In the genomic region with DNA sequence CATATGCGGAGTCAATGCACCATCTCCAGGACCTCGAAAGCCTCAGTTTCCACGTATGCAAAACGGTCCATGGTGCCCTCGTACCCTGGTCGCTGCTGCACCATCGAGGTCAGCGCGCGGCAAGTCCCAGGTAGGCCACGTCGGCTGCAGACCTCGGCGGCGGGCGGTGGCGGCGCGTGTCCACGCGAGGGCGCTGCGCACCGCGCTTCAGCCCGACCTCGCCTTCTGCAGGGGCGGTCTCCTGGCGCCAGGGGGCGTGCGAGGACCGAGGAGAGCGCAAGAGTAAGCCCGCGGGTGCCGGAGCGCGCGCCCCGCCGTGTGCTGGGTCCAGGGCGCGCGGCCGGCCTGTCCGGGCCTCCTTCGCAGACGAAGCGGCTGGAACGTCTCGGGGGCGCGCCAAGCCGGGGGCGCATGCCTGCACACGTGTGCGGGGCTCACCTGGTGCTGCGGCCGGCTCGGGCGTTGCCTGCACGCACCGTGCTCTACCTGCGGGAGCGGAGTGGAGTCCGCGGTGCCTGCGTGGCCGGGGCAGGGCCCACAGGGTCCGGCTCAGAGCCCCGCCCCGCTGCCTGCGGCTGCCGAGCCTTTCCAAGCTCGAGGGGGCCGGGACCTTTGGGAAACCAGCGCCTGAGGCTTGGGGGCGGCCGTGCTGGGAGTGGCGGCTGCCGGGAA, we compare ENCODE assay signal across 9 cellular contexts. TPM values are rescaled to one million over a fixed set of nuclear protein-coding genes. Genes with fewer than 3 reads are reported as not detected.
DNase-seq lines count a peak whose midpoint lies in the region; ATAC-seq, FAIRE-seq and TF ChIP-seq lines count a peak whose summit lies in the region.
"Had no signal": no experiment of that assay in that cellular context is flagged by ENCODE, and none has a peak within 500 bp of the region (broad histone marks: within the 10 kb centered on the region; RNA-seq: fewer than 3 reads in every experiment).

No MANE protein-coding gene starts in this region.

- peak; percentile 83 to 100 (median 96) for TF ChIP-seq CTCF in keratinocyte (optimal IDR thresholded peaks at IDR 0.05 in 1 of 3, IDR thresholded peaks at IDR 0.05 in 1 of 3, conservative IDR thresholded peaks at IDR 0.05 in 1 of 3; ENCODE audit: extremely low read depth in 1 of 3, insufficient read depth in 2 of 3, low read length in 3 of 3)

- H3K36me3 ChIP-seq in keratinocyte (ENCODE audit: control insufficient read depth in 2 of 2, extremely low read depth in 1 of 2, insufficient read depth in 2 of 2, low read length in 2 of 2) = peaks cover 8 to 23% of the 10 kb centered on the region in 2 experiments

- H3K27ac ChIP-seq in keratinocyte (ENCODE audit: control insufficient read depth, insufficient read depth, low read length) = no peak overlapping the region

- H3K79me2 ChIP-seq in keratinocyte (ENCODE audit: control insufficient read depth, insufficient read depth, low read length) = no peaks in the 10 kb centered on the region

- H3K9me1 ChIP-seq in keratinocyte (ENCODE audit: control insufficient read depth, extremely low read depth, insufficient read depth, low read length) = no peaks in the 10 kb centered on the region

- DNase-seq in DMS 273 (lab: John Stamatoyannopoulos, UW; ENCODE audit: unreplicated experiment) = peak; percentile 93
- no peak for DNase-seq in DMS 273 treated with DMSO at 0.1 percent for 48 hours (lab: John Stamatoyannopoulos, UW)
- peak; percentile 60 for DNase-seq in NCI-H146 treated with DMSO at 0.1 percent for 48 hours (lab: John Stamatoyannopoulos, UW; ENCODE audit: unreplicated experiment)
- DNase-seq in activated CD4-positive, CD25-positive, alpha-beta regulatory T cell (lab: John Stamatoyannopoulos, UW) = peak; percentile 82 to 91 (median 86)
- DNase-seq in central memory CD4-positive, alpha-beta T cell = peak; percentile 82
- DNase-seq in keratinocyte (ENCODE audit: low read depth, low spot score) = peak; percentile 30
- DNase-seq in stimulated activated CD4-positive, alpha-beta T cell treated with anti-CD3 and anti-CD28 coated beads, Interleukin-12 subunit alpha, Interleukin-12 subunit beta, amount 100 ng/mL, for 24 hours (ENCODE audit: low read depth in 2 of 2) = peak; percentile 73 to 85

- no peak for FAIRE-seq in keratinocyte (lab: Jason Lieb, UNC)
- FAIRE-seq: A204.1 had no signal

- H3K4me3 ChIP-seq in keratinocyte (ENCODE audit: control insufficient read depth in 2 of 3, extremely low read depth in 1 of 3, insufficient read depth in 2 of 3, low read depth in 1 of 3, low read length in 3 of 3) = peak overlapping the region; percentile 28 to 46 (median 38)

- peak overlapping the region; percentile 62 for H3K4me2 ChIP-seq in keratinocyte (ENCODE audit: control insufficient read depth, extremely low read depth, insufficient read depth, low read depth, low read length)

- H3K9me3 ChIP-seq in keratinocyte (ENCODE audit: control insufficient read depth, low read depth, low read length) = no peaks in the 10 kb centered on the region

- dilution Hi-C loops in keratinocyte (cut with MboI; ENCODE audit: extremely low pct_ligation_motif_present, low sequenced_read_pairs) = no loop called here

- H3K9ac ChIP-seq in keratinocyte (ENCODE audit: control insufficient read depth, extremely low read depth, insufficient read depth, low read length) = peak overlapping the region; percentile 54

- peaks cover 4% of the 10 kb centered on the region for H4K20me1 ChIP-seq in keratinocyte (ENCODE audit: control insufficient read depth, extremely low read depth, insufficient read depth, low read length)

- no peaks in the 10 kb centered on the region for H3K4me1 ChIP-seq in keratinocyte (ENCODE audit: control insufficient read depth, extremely low read depth, insufficient read depth, low read length)

- H3K27me3 ChIP-seq in keratinocyte (ENCODE audit: control insufficient read depth, extremely low read depth, insufficient read depth, low read length) = no peaks in the 10 kb centered on the region

- ATAC-seq in HG02798 (IDR thresholded peaks at IDR 0.05; ENCODE audit: poor library complexity, unreplicated experiment) = peak; percentile 95

- peak overlapping the region; percentile 26 for H2AFZ ChIP-seq in keratinocyte (ENCODE audit: control insufficient read depth, low read length)

RNA-seq across cellular contexts. Expression of gene GLRX3, which starts 54.0 kb away (rescaled TPM):
- 133 to 215 TPM (median 142 TPM) in 3 replicates for polyA plus RNA-seq in keratinocyte
- polyA plus RNA-seq in keratinocyte (2011; ENCODE audit: low read depth) = 193 TPM
- 122 and 206 TPM in 2 replicates for polyA plus RNA-seq in keratinocyte (2011; cell fraction: cytosol; rRNA removed)
- 89.4 and 111 TPM in 2 replicates for polyA plus RNA-seq in keratinocyte (2011; cell fraction: nucleus; rRNA removed)
- polyA plus RNA-seq in keratinocyte (2012; ENCODE audit: low replicate concordance) = 137 and 154 TPM in 2 replicates
- 18.8 to 50.7 TPM (median 33.0 TPM) in 3 replicates for polyA minus RNA-seq in keratinocyte
- polyA minus RNA-seq in keratinocyte (2011; cell fraction: cytosol; rRNA and poly(A)+ RNA removed) = 60.4 TPM
- 26.6 and 34.0 TPM in 2 replicates for polyA minus RNA-seq in keratinocyte (2011; cell fraction: nucleus; rRNA and poly(A)+ RNA removed)
